In genomic region chr5:1300581-1301083, GRCh38 we compare ENCODE assay signal across 22 cellular contexts. TPM values are rescaled to one million over a fixed set of nuclear protein-coding genes. Genes with fewer than 3 reads are reported as not detected.
A peak's percentile ranks its signal among the peaks of the same experiment; 100 is the strongest.
DNase-seq lines count a peak whose midpoint lies in the region; ATAC-seq, FAIRE-seq and TF ChIP-seq lines count a peak whose summit lies in the region.
"Had no signal": no experiment of that assay in that cellular context is flagged by ENCODE, and none has a peak within 500 bp of the region (broad histone marks: within the 10 kb centered on the region; RNA-seq: fewer than 3 reads in every experiment).

No MANE protein-coding gene starts in this region.

- no peak overlapping the region for H3K4me3 ChIP-seq in WERI-Rb-1 (ENCODE audit: low read depth, low read length)
- no peak overlapping the region for H3K4me3 ChIP-seq in kidney (ENCODE audit: low read length in 2 of 2)
- H3K4me3 ChIP-seq in effector memory CD4-positive, alpha-beta T cell (ENCODE audit: insufficient read depth, low read depth, low read length, poor library complexity, severe bottlenecking): no peak overlapping the region
- H3K4me3 ChIP-seq: A549 had no signal

- no peaks in the 10 kb centered on the region for H3K27me3 ChIP-seq in WERI-Rb-1 (ENCODE audit: insufficient read depth, low read depth, severe bottlenecking)
- no peaks in the 10 kb centered on the region for H3K27me3 ChIP-seq in effector memory CD4-positive, alpha-beta T cell (replicated peaks; ENCODE audit: control insufficient read depth, insufficient read depth, low read length, poor library complexity, severe bottlenecking)

- ATAC-seq in activated T-cell treated with anti-CD3 and anti-CD28 coated beads, Interleukin-2, amount 50 U/mL, for 4 hours: no peak
- ATAC-seq in HG03442 (IDR thresholded peaks at IDR 0.05; ENCODE audit: unreplicated experiment): no peak
- ATAC-seq in GM18498 (IDR thresholded peaks at IDR 0.05; ENCODE audit: unreplicated experiment): no peak

- no peak overlapping the region for H3K27ac Mint-ChIP-seq in activated T-cell treated with anti-CD3 and anti-CD28 coated beads, Interleukin-2, amount 50 U/mL, for 24 hours
- H3K27ac Mint-ChIP-seq: HFFc6 had no signal

- H3K9me3 ChIP-seq in WERI-Rb-1 (ENCODE audit: severe bottlenecking): peaks cover 9% of the 10 kb centered on the region
- no peaks in the 10 kb centered on the region for H3K9me3 ChIP-seq in kidney (ENCODE audit: control insufficient read depth in 1 of 2, low read length in 2 of 2)
- H3K9me3 ChIP-seq in effector memory CD4-positive, alpha-beta T cell (ENCODE audit: control insufficient read depth, low read length): no peaks in the 10 kb centered on the region

- FAIRE-seq in kidney (lab: Jason Lieb, UNC): no peak
- FAIRE-seq: A549, GM12892 had no signal

- intact Hi-C loops in kidney (cut with DNase I): no loop called here
- intact Hi-C loops in posterior vena cava (cut with DNase I): no loop called here

- peak; percentile 13 for DNase-seq in activated T-cell treated with anti-CD3 and anti-CD28 coated beads, Interleukin-2, amount 50 U/mL, for 24 hours
- no peak for DNase-seq in activated T-cell treated with anti-CD3 and anti-CD28 coated beads, Interleukin-2, amount 50 U/mL, for 4 hours
- DNase-seq in WERI-Rb-1 (peak; percentile 6), kidney (peak; percentile 46), posterior vena cava (ENCODE audit: low spot score) (peak; percentile 81)
- no peak for DNase-seq in effector memory CD4-positive, alpha-beta T cell
- DNase-seq: GF-D8, HFFc6, IMR-90, Kasumi-1, MM.1S, NCI-H1694, NCI-H2107, NCI-H2227 treated with DMSO at 0.1 percent for 48 hours, NCI-H526, SIG-M5 had no signal

- H3K27ac ChIP-seq in WERI-Rb-1: no peak overlapping the region
- no peak overlapping the region for H3K27ac ChIP-seq in kidney (ENCODE audit: low read depth in 2 of 2, low read length in 2 of 2)
- no peak overlapping the region for H3K27ac ChIP-seq in effector memory CD4-positive, alpha-beta T cell (ENCODE audit: insufficient read depth, low read length, poor library complexity, severe bottlenecking)
- H3K27ac ChIP-seq: A549, C4-2B had no signal

- H3K4me1 ChIP-seq in kidney (ENCODE audit: control insufficient read depth in 1 of 2, insufficient read depth in 1 of 2, low read depth in 1 of 2, low read length in 2 of 2): no peaks in the 10 kb centered on the region
- H3K4me1 ChIP-seq in effector memory CD4-positive, alpha-beta T cell (ENCODE audit: control insufficient read depth, insufficient read depth, low read length, poor library complexity, severe bottlenecking): no peaks in the 10 kb centered on the region
- H3K4me1 ChIP-seq: A549 had no signal

- no peaks in the 10 kb centered on the region for H3K9me3 Mint-ChIP-seq in activated T-cell treated with anti-CD3 and anti-CD28 coated beads, Interleukin-2, amount 50 U/mL, for 24 hours
- H3K9me3 Mint-ChIP-seq in activated T-cell treated with anti-CD3 and anti-CD28 coated beads, Interleukin-2, amount 50 U/mL, for 4 hours: no peaks in the 10 kb centered on the region
- H3K9me3 Mint-ChIP-seq: HFFc6 had no signal

- H3K27me3 Mint-ChIP-seq in activated T-cell treated with anti-CD3 and anti-CD28 coated beads, Interleukin-2, amount 50 U/mL, for 24 hours: no peaks in the 10 kb centered on the region
- no peaks in the 10 kb centered on the region for H3K27me3 Mint-ChIP-seq in activated T-cell treated with anti-CD3 and anti-CD28 coated beads, Interleukin-2, amount 50 U/mL, for 4 hours (ENCODE audit: low read depth)

- peaks cover under 1% of the 10 kb centered on the region for H3K4me1 Mint-ChIP-seq in activated T-cell treated with anti-CD3 and anti-CD28 coated beads, Interleukin-2, amount 50 U/mL, for 24 hours (ENCODE audit: low read depth)
- peaks cover 4% of the 10 kb centered on the region for H3K4me1 Mint-ChIP-seq in activated T-cell treated with anti-CD3 and anti-CD28 coated beads, Interleukin-2, amount 50 U/mL, for 4 hours (ENCODE audit: low read depth)

- no peak overlapping the region for H3K9ac ChIP-seq in kidney (ENCODE audit: low read length in 2 of 2)

- H3K36me3 ChIP-seq in WERI-Rb-1 (no peaks in the 10 kb centered on the region), kidney (ENCODE audit: control insufficient read depth in 1 of 2, insufficient read depth in 2 of 2, low read length in 2 of 2) (no peaks in the 10 kb centered on the region)
- no peaks in the 10 kb centered on the region for H3K36me3 ChIP-seq in effector memory CD4-positive, alpha-beta T cell (ENCODE audit: control insufficient read depth, insufficient read depth, low read length)

- H3K4me3 Mint-ChIP-seq in activated T-cell treated with anti-CD3 and anti-CD28 coated beads, Interleukin-2, amount 50 U/mL, for 24 hours: no peak overlapping the region
- no peak overlapping the region for H3K4me3 Mint-ChIP-seq in activated T-cell treated with anti-CD3 and anti-CD28 coated beads, Interleukin-2, amount 50 U/mL, for 4 hours
- H3K4me3 Mint-ChIP-seq: HFFc6 had no signal

- no peaks in the 10 kb centered on the region for H3K36me3 Mint-ChIP-seq in activated T-cell treated with anti-CD3 and anti-CD28 coated beads, Interleukin-2, amount 50 U/mL, for 24 hours (ENCODE audit: low read depth)
- H3K36me3 Mint-ChIP-seq in activated T-cell treated with anti-CD3 and anti-CD28 coated beads, Interleukin-2, amount 50 U/mL, for 4 hours (ENCODE audit: insufficient read depth): no peaks in the 10 kb centered on the region

- TF ChIP-seq CTCF in WERI-Rb-1 (IDR thresholded peaks at IDR 0.05; ENCODE audit: low read depth, low read length): no peak
- TF ChIP-seq CTCF in kidney (IDR thresholded peaks at IDR 0.05; ENCODE audit: borderline replicate concordance, extremely low read depth, insufficient read depth): no peak

RNA-seq across cellular contexts. Expression of gene TERT, which starts 5.8 kb away (rescaled TPM):
- total RNA-seq in activated T-cell treated with anti-CD3 and anti-CD28 coated beads, Interleukin-2, amount 50 U/mL, for 4 hours: 10 to 100 TPM in 2 of 3 donors, 1 to 10 TPM in 1; 9.5 to 16.7 (median 10.5) TPM
- total RNA-seq in kidney: 0.91 TPM
- not detected for polyA plus RNA-seq in kidney (ENCODE audit: insufficient read depth, low read depth, low replicate concordance)
- under 1 TPM in 1 of 2 donors, not detected in 1; 0.14 TPM for total RNA-seq in posterior vena cava
- total RNA-seq: IMR-90, RPMI7951 had no signal
- polyA plus RNA-seq: IMR-90 had no signal

RNA-seq across cellular contexts. Expression of gene CLPTM1L, which starts 44.3 kb away (rescaled TPM):
- total RNA-seq in activated T-cell treated with anti-CD3 and anti-CD28 coated beads, Interleukin-2, amount 50 U/mL, for 4 hours: 100 to 1,000 TPM; 143 to 150 (median 145) TPM
- 96.6 TPM for total RNA-seq in kidney
- 135 TPM for polyA plus RNA-seq in kidney (ENCODE audit: insufficient read depth, low read depth, low replicate concordance)
- 10 to 100 TPM; 56.5 to 65.9 TPM for total RNA-seq in posterior vena cava

Comparison
In these comparisons a context has a peak if more than half of its experiments do, and no peak if none do; other contexts are left out.
1. DNase-seq: peak in activated T-cell treated with anti-CD3 and anti-CD28 coated beads, Interleukin-2, amount 50 U/mL, for 24 hours (single experiment), WERI-Rb-1 (single experiment), kidney (single experiment) and posterior vena cava (single experiment); none in activated T-cell treated with anti-CD3 and anti-CD28 coated beads, Interleukin-2, amount 50 U/mL, for 4 hours (single experiment) and effector memory CD4-positive, alpha-beta T cell (0 of 3).